Comparison of ENCODE assay signal across 14 cellular contexts in genomic region chr6:15220062-15220461, GRCh38. TPM values are rescaled to one million over a fixed set of nuclear protein-coding genes. Genes with fewer than 3 reads are reported as not detected.
DNase-seq lines count a peak whose midpoint lies in the region; ATAC-seq and TF ChIP-seq lines count a peak whose summit lies in the region.
"Had no signal": no experiment of that assay in that cellular context is flagged by ENCODE, and none has a peak within 500 bp of the region (broad histone marks: within the 10 kb centered on the region; RNA-seq: fewer than 3 reads in every experiment).

No MANE protein-coding gene starts in this region.

- H3K4me1 Mint-ChIP-seq in CD14-positive monocyte = peaks cover 49% of the 10 kb centered on the region
- peaks cover 8 to 32% (median 16%) of the 10 kb centered on the region in 3 donors for H3K4me1 Mint-ChIP-seq in naive B cell
- H3K4me1 Mint-ChIP-seq in activated naive CD8-positive, alpha-beta T cell treated with anti-CD3 and anti-CD28 coated beads for 36 hours = no peaks in the 10 kb centered on the region
- H3K4me1 Mint-ChIP-seq: CD4-positive, CD25-positive, alpha-beta regulatory T cell had no signal

- WGBS in spleen, 5 donors = 33 to 81% (median 77%) methylated on average over 1 to 2 of the region's 2 CpGs

- no peak overlapping the region for H3K4me3 ChIP-seq in spleen
- H3K4me3 ChIP-seq: BLaER1 treated with 17β-estradiol and CSF1 and Interleukin-3, amounts not matched to agents 10 nM and 100 nM had no signal

- H3K9me3 ChIP-seq in spleen = no peaks in the 10 kb centered on the region
- H3K9me3 ChIP-seq: Caco-2 had no signal

- H3K27ac Mint-ChIP-seq in CD14-positive monocyte (peak overlapping the region in 6 of 7 donors; percentile 67 to 89 (median 86)), naive B cell (no peak overlapping the region)
- no peak overlapping the region for H3K27ac Mint-ChIP-seq in activated naive CD8-positive, alpha-beta T cell treated with anti-CD3 and anti-CD28 coated beads for 36 hours
- H3K27ac Mint-ChIP-seq: CD4-positive, CD25-positive, alpha-beta regulatory T cell had no signal

- TF ChIP-seq POLR2A in spleen (IDR thresholded peaks at IDR 0.05) = no peak

- peaks cover 0 to 39% (median 6%) of the 10 kb centered on the region in 6 donors for H3K4me1 ChIP-seq in spleen
- H3K4me1 ChIP-seq: Caco-2 had no signal

- TF ChIP-seq CTCF in CD14-positive monocyte (IDR thresholded peaks at IDR 0.05) (no peak), spleen (IDR thresholded peaks at IDR 0.05 in 8 of 11, conservative IDR thresholded peaks at IDR 0.05 in 3 of 11) (no peak)

- intact Hi-C loops in CD14-positive monocyte (cut with micrococcal nuclease) = no loop called here
- intact Hi-C loops in spleen (cut with DNase I; ENCODE audit: low total_unique reads) = no loop called here

- H3K4me3 Mint-ChIP-seq in CD14-positive monocyte = no peak overlapping the region
- no peak overlapping the region for H3K4me3 Mint-ChIP-seq in naive B cell
- H3K4me3 Mint-ChIP-seq in activated naive CD8-positive, alpha-beta T cell treated with anti-CD3 and anti-CD28 coated beads for 36 hours = no peak overlapping the region
- H3K4me3 Mint-ChIP-seq: CD4-positive, CD25-positive, alpha-beta regulatory T cell; H9 had no signal

- H3K36me3 Mint-ChIP-seq in CD14-positive monocyte = no peaks in the 10 kb centered on the region
- H3K36me3 Mint-ChIP-seq in naive B cell = no peaks in the 10 kb centered on the region
- H3K36me3 Mint-ChIP-seq in activated naive CD8-positive, alpha-beta T cell treated with anti-CD3 and anti-CD28 coated beads for 36 hours = no peaks in the 10 kb centered on the region
- H3K36me3 Mint-ChIP-seq: CD4-positive, CD25-positive, alpha-beta regulatory T cell had no signal

- no peaks in the 10 kb centered on the region for H3K27me3 ChIP-seq in spleen (replicated peaks in 1 of 7)
- H3K27me3 ChIP-seq: BLaER1 treated with 17β-estradiol and CSF1 and Interleukin-3, amounts not matched to agents 10 nM and 100 nM had no signal

- peaks cover 0 to 4% (median 1%) of the 10 kb centered on the region in 7 donors for H3K9me3 Mint-ChIP-seq in CD14-positive monocyte
- H3K9me3 Mint-ChIP-seq in naive B cell = peaks cover 0 to 2% (median 0%) of the 10 kb centered on the region in 7 donors
- no peaks in the 10 kb centered on the region for H3K9me3 Mint-ChIP-seq in activated naive CD8-positive, alpha-beta T cell treated with anti-CD3 and anti-CD28 coated beads for 36 hours
- H3K9me3 Mint-ChIP-seq: CD4-positive, CD25-positive, alpha-beta regulatory T cell; H9 had no signal

- H3K27me3 Mint-ChIP-seq in CD14-positive monocyte (ENCODE audit: low read depth in 3 of 3) (peaks cover 0 to 2% (median 0%) of the 10 kb centered on the region in 3 donors), naive B cell (no peaks in the 10 kb centered on the region)
- H3K27me3 Mint-ChIP-seq in activated naive CD8-positive, alpha-beta T cell treated with anti-CD3 and anti-CD28 coated beads for 36 hours = no peaks in the 10 kb centered on the region

- no peak for DNase-seq in CD14-positive monocyte (ENCODE audit: low spot score)
- peak; percentile 15 for DNase-seq in NAMALWA (ENCODE audit: low spot score)
- no peak for DNase-seq in naive B cell
- no peak for DNase-seq in spleen
- no peak for DNase-seq in activated naive CD8-positive, alpha-beta T cell treated with anti-CD3 and anti-CD28 coated beads for 36 hours
- no peak for DNase-seq in stimulated activated CD4-positive, alpha-beta T cell treated with anti-CD3 and anti-CD28 coated beads, Interleukin-4, amount 100 ng/mL, for 1 hour
- DNase-seq in NCI-H226 = no peak
- DNase-seq: 8988T; Caco-2; CD4-positive, CD25-positive, alpha-beta regulatory T cell; GDM1; GOT3; H9 had no signal

- ATAC-seq in naive B cell (ENCODE audit: low read depth in 2 of 2) = peak; percentile 8 to 47

- H3K36me3 ChIP-seq in spleen = no peaks in the 10 kb centered on the region
- H3K36me3 ChIP-seq: BLaER1 treated with 17β-estradiol and CSF1 and Interleukin-3, amounts not matched to agents 10 nM and 100 nM had no signal

- peak overlapping the region in 6 of 8 donors; percentile 52 to 88 (median 65) for H3K27ac ChIP-seq in spleen

RNA-seq across cellular contexts. Expression of gene JARID2, which starts 25.8 kb away (rescaled TPM):
- polyA plus RNA-seq in CD14-positive monocyte (10 to 100 TPM in 1 of 2 donors, 1 to 10 TPM in 1; 6.8 to 12.5 TPM), naive B cell (ENCODE audit: low read depth in 6 of 6) (10 to 100 TPM in 5 of 6 donors, 1 to 10 TPM in 1; 2.7 to 21.9 (median 16.6) TPM), spleen (1 to 10 TPM; 4.4 to 5.6 (median 5.3) TPM)
- total RNA-seq in spleen = 10 to 100 TPM; 18.6 to 27.1 (median 22.0) TPM
- total RNA-seq in activated naive CD8-positive, alpha-beta T cell treated with anti-CD3 and anti-CD28 coated beads for 36 hours = 10 to 100 TPM; 19.3 to 20.1 TPM

Comparison
In these comparisons a context has a peak if more than half of its experiments do, and no peak if none do; other contexts are left out.
1. H3K27ac Mint-ChIP-seq: peak in CD14-positive monocyte (6 of 7); none in naive B cell (0 of 6) and activated naive CD8-positive, alpha-beta T cell treated with anti-CD3 and anti-CD28 coated beads for 36 hours (single experiment).